ENCODE assay signal across 8 cellular contexts in the genomic region with DNA sequence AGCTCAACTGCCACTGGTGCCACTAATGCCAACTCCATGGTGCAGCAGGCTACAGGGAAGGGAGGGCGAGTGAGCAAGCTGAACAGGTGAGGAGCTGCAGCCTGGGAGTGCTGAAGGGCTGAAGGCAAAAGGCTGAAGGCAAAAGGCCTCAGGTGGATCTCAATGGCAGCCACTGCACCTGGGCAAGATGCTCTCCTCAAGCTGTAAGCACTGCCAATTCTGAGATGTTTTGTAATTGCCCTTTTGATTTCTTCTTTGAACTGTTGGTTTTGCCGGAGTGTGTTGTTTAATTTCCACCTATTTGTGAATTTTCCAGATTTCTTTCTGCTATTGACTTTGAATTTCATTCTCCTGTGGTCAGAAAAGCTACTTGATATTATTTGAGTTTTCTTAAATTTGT.
"Had no signal": no experiment of that assay in that cellular context is flagged by ENCODE, and none has a peak within 500 bp of the region (broad histone marks: within the 10 kb centered on the region; RNA-seq: fewer than 3 reads in every experiment).

No MANE protein-coding gene starts in this region.

- DNase-seq: GM23248, GOT3, H7, HFFc6, KBM-7 had no signal

- H3K36me3 ChIP-seq: HAP-1 had no signal

- ATAC-seq: HCT116 had no signal

- H3K27ac ChIP-seq: GM23248 had no signal

- H2AFZ ChIP-seq: GM23248 had no signal

- H3K4me3 ChIP-seq: GM23248, HAP-1 had no signal

- H3K9me3 ChIP-seq: HAP-1 had no signal

- H3K4me1 ChIP-seq: HAP-1 had no signal

- H3K9ac ChIP-seq: GM23248 had no signal

- FAIRE-seq: HTR-8/SVneo had no signal
